In genomic region chr1:203519053-203519770, GRCh38 we compare ENCODE assay signal across 1 cellular context.
TF ChIP-seq lines count a peak whose summit lies in the region.

No MANE protein-coding gene starts in this region.

TF ChIP-seq in HepG2, 621 proteins besides CTCF, POLR2A, EP300 and RAD21:
- TF ChIP-seq, protein P1, sequence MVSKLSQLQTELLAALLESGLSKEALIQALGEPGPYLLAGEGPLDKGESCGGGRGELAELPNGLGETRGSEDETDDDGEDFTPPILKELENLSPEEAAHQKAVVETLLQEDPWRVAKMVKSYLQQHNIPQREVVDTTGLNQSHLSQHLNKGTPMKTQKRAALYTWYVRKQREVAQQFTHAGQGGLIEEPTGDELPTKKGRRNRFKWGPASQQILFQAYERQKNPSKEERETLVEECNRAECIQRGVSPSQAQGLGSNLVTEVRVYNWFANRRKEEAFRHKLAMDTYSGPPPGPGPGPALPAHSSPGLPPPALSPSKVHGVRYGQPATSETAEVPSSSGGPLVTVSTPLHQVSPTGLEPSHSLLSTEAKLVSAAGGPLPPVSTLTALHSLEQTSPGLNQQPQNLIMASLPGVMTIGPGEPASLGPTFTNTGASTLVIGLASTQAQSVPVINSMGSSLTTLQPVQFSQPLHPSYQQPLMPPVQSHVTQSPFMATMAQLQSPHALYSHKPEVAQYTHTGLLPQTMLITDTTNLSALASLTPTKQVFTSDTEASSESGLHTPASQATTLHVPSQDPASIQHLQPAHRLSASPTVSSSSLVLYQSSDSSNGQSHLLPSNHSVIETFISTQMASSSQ (IDR thresholded peaks at IDR 0.05; ENCODE audit: low read depth), result no peak
- TF ChIP-seq, protein P1 (CRISPR knock-in tag; IDR thresholded peaks at IDR 0.05; ENCODE audit: borderline replicate concordance), result no peak
- TF ChIP-seq CREB1 (IDR thresholded peaks at IDR 0.05), result peak; percentile 66
- no peak for TF ChIP-seq CREB1 (CRISPR knock-in tag; IDR thresholded peaks at IDR 0.05)
